14 cellular contexts compared by ENCODE assay signal in genomic region chr17:37512442-37513070, GRCh38. TPM values are rescaled to one million over a fixed set of nuclear protein-coding genes. Genes with fewer than 3 reads are reported as not detected.
DNase-seq lines count a peak whose midpoint lies in the region; ATAC-seq and TF ChIP-seq lines count a peak whose summit lies in the region.
"Had no signal": no experiment of that assay in that cellular context is flagged by ENCODE, and none has a peak within 500 bp of the region (broad histone marks: within the 10 kb centered on the region; RNA-seq: fewer than 3 reads in every experiment).

No MANE protein-coding gene starts in this region.

- no peaks in the 10 kb centered on the region for H3K36me3 Mint-ChIP-seq in IgD-negative memory B cell
- peaks cover 34% of the 10 kb centered on the region for H3K36me3 Mint-ChIP-seq in nephron progenitor cell (ENCODE audit: low read depth)

- no peak overlapping the region for H3K4me3 Mint-ChIP-seq in IgD-negative memory B cell
- H3K4me3 Mint-ChIP-seq in nephron progenitor cell, result no peak overlapping the region
- H3K4me3 Mint-ChIP-seq: activated CD4-positive, alpha-beta T cell treated with anti-CD3 and anti-CD28 coated beads, Interleukin-2, amount 10 ng/mL, durations not matched to agents 7 days and 5 days; B cell had no signal

- TF ChIP-seq CTCF in nephron progenitor cell (IDR thresholded peaks at IDR 0.05), result no peak

- H3K9me3 Mint-ChIP-seq in IgD-negative memory B cell (no peaks in the 10 kb centered on the region), nephron progenitor cell (no peaks in the 10 kb centered on the region)
- H3K9me3 Mint-ChIP-seq: activated CD4-positive, alpha-beta T cell treated with anti-CD3 and anti-CD28 coated beads, Interleukin-2, amount 10 ng/mL, durations not matched to agents 7 days and 5 days had no signal

- H3K27me3 Mint-ChIP-seq in IgD-negative memory B cell, result no peaks in the 10 kb centered on the region
- no peaks in the 10 kb centered on the region for H3K27me3 Mint-ChIP-seq in nephron progenitor cell (ENCODE audit: low read depth, poor library complexity)
- H3K27me3 Mint-ChIP-seq: activated CD4-positive, alpha-beta T cell treated with anti-CD3 and anti-CD28 coated beads, Interleukin-2, amount 10 ng/mL, durations not matched to agents 7 days and 5 days; B cell had no signal

- DNase-seq in NCI-H524 treated with DMSO at 0.1 percent for 48 hours (lab: John Stamatoyannopoulos, UW) (peak; percentile 99), cerebellum (ENCODE audit: low spot score) (peak; percentile 37), nephron progenitor cell (peak; percentile 20), HCEC 1CT (no peak)
- no peak for DNase-seq in stimulated activated naive CD4-positive, alpha-beta T cell treated with Interleukin-2 at 50 U/mL for 16 hours (lab: John Stamatoyannopoulos, UW)
- DNase-seq: activated CD4-positive, alpha-beta T cell treated with anti-CD3 and anti-CD28 coated beads, Interleukin-2, amount 10 ng/mL, durations not matched to agents 7 days and 5 days; activated naive CD4-positive, alpha-beta T cell treated with anti-CD3 and anti-CD28 coated beads, Interleukin-2, amount 50 U/mL, for 16 hours; COR-L47; dermis blood vessel endothelial cell; EL; NCI-H2029 treated with DMSO at 0.1 percent for 48 hours had no signal

- ATAC-seq in HG02678 (IDR thresholded peaks at IDR 0.05; ENCODE audit: unreplicated experiment), result no peak

- H3K4me1 Mint-ChIP-seq in IgD-negative memory B cell (peaks cover 0 to 1% (median 0%) of the 10 kb centered on the region in 3 donors), nephron progenitor cell (peaks cover 23% of the 10 kb centered on the region)
- H3K4me1 Mint-ChIP-seq: B cell had no signal

- H3K27ac Mint-ChIP-seq in IgD-negative memory B cell, result peak overlapping the region in 2 of 3 donors; percentile 18 to 46
- peak overlapping the region; percentile 49 for H3K27ac Mint-ChIP-seq in nephron progenitor cell
- H3K27ac Mint-ChIP-seq: activated CD4-positive, alpha-beta T cell treated with anti-CD3 and anti-CD28 coated beads, Interleukin-2, amount 10 ng/mL, durations not matched to agents 7 days and 5 days; B cell had no signal

RNA-seq across cellular contexts. Expression of gene DUSP14, which starts 22.9 kb away (rescaled TPM):
- 8.5 TPM for polyA plus RNA-seq in IgD-negative memory B cell
- 11.2 TPM for total RNA-seq in cerebellum

Comparison
In these comparisons a context has a peak if more than half of its experiments do, and no peak if none do; other contexts are left out.
1. DNase-seq: peak in NCI-H524 treated with DMSO at 0.1 percent for 48 hours (single experiment), cerebellum (single experiment) and nephron progenitor cell (single experiment); none in stimulated activated naive CD4-positive, alpha-beta T cell treated with Interleukin-2 at 50 U/mL for 16 hours (single experiment) and HCEC 1CT (single experiment).